1 cellular context compared by ENCODE assay signal in genomic region chr15:60575995-60576394, GRCh38.
TF ChIP-seq lines count a peak whose summit lies in the region.

No MANE protein-coding gene starts in this region.

TF ChIP-seq in HepG2, 621 proteins besides CTCF, POLR2A, EP300 and RAD21 (continued from another document and continues in another):
- TF ChIP-seq IKZF5 (CRISPR knock-in tag; IDR thresholded peaks at IDR 0.05) (no peak), TGIF2 (CRISPR knock-in tag; IDR thresholded peaks at IDR 0.05) (no peak; the same call in 1 of the 2 replicates), FOXP1 (IDR thresholded peaks at IDR 0.05) (no peak), FOXP1 (CRISPR knock-in tag; IDR thresholded peaks at IDR 0.05) (no peak; the same call in 1 of the 2 replicates), NR2F1 (CRISPR knock-in tag; IDR thresholded peaks at IDR 0.05) (no peak), AKNA (CRISPR knock-in tag; IDR thresholded peaks at IDR 0.05; ENCODE audit: borderline replicate concordance) (no peak), PRMT3 (CRISPR knock-in tag; IDR thresholded peaks at IDR 0.05; ENCODE audit: borderline replicate concordance, low read depth) (no peak), SMC3 (IDR thresholded peaks at IDR 0.05; ENCODE audit: low read length) (0 out of 2 replicates have a peak, but pooled peaks have one; percentile 15), ZC3H4 (CRISPR knock-in tag; IDR thresholded peaks at IDR 0.05; ENCODE audit: borderline replicate concordance) (no peak), ZSCAN5A (CRISPR knock-in tag; IDR thresholded peaks at IDR 0.05; ENCODE audit: borderline replicate concordance) (no peak), NFIB (CRISPR knock-in tag; IDR thresholded peaks at IDR 0.05; ENCODE audit: borderline replicate concordance) (no peak), PBX3 (CRISPR knock-in tag; IDR thresholded peaks at IDR 0.05; ENCODE audit: borderline replicate concordance) (no peak), ZNF512B (CRISPR knock-in tag; IDR thresholded peaks at IDR 0.05; ENCODE audit: borderline replicate concordance) (no peak), ZBTB21 (CRISPR knock-in tag; IDR thresholded peaks at IDR 0.05) (no peak), ZNF777 (CRISPR knock-in tag; IDR thresholded peaks at IDR 0.05) (no peak), THAP9 (CRISPR knock-in tag; IDR thresholded peaks at IDR 0.05; ENCODE audit: borderline replicate concordance) (no peak), RORA (CRISPR knock-in tag; IDR thresholded peaks at IDR 0.05) (no peak), ZNF407 (CRISPR knock-in tag; IDR thresholded peaks at IDR 0.05; ENCODE audit: not compliant biosample characterization) (no peak), GABPB1 (CRISPR knock-in tag; IDR thresholded peaks at IDR 0.05) (no peak), GLI4 (CRISPR knock-in tag; IDR thresholded peaks at IDR 0.05; ENCODE audit: borderline replicate concordance) (no peak), SNRNP70 (IDR thresholded peaks at IDR 0.05; ENCODE audit: low read depth, low read length) (no peak), HNF4A (CRISPR knock-in tag; IDR thresholded peaks at IDR 0.05) (peak; percentile 14; the same call in 1 of the 2 replicates), ZNF530 (CRISPR knock-in tag; IDR thresholded peaks at IDR 0.05; ENCODE audit: low read depth) (no peak), ZNF230 (CRISPR knock-in tag; IDR thresholded peaks at IDR 0.05) (no peak), MED8 (CRISPR knock-in tag; IDR thresholded peaks at IDR 0.05; ENCODE audit: insufficient replicate concordance) (no peak), ZNF563 (CRISPR knock-in tag; IDR thresholded peaks at IDR 0.05) (no peak), ZNF878 (CRISPR knock-in tag; IDR thresholded peaks at IDR 0.05) (no peak), ZNF614 (CRISPR knock-in tag; IDR thresholded peaks at IDR 0.05; ENCODE audit: borderline replicate concordance) (no peak), ZNF550 (CRISPR knock-in tag; IDR thresholded peaks at IDR 0.05; ENCODE audit: borderline replicate concordance) (no peak), SKIL (CRISPR knock-in tag; IDR thresholded peaks at IDR 0.05; ENCODE audit: borderline replicate concordance) (no peak), MBD4 (IDR thresholded peaks at IDR 0.05; ENCODE audit: borderline replicate concordance, low read length) (no peak), PHF8 (CRISPR knock-in tag; IDR thresholded peaks at IDR 0.05) (no peak)
